8 cellular contexts compared by ENCODE assay signal in genomic region chr1:150366416-150367296, GRCh38. TPM values are rescaled to one million over a fixed set of nuclear protein-coding genes. Genes with fewer than 3 reads are reported as not detected.
DNase-seq lines count a peak whose midpoint lies in the region; ATAC-seq, FAIRE-seq and TF ChIP-seq lines count a peak whose summit lies in the region.

No MANE protein-coding gene starts in this region.

- H3K9me3 Mint-ChIP-seq in activated naive CD4-positive, alpha-beta T cell treated with anti-CD3 and anti-CD28 coated beads, Interleukin-2, amount 50 U/mL, for 72 hours, result no peaks in the 10 kb centered on the region

- H3K27me3 ChIP-seq in ACC112 (ENCODE audit: insufficient read depth, low read length) (no peaks in the 10 kb centered on the region), testis (no peaks in the 10 kb centered on the region)

- TF ChIP-seq POLR2A in testis (IDR thresholded peaks at IDR 0.05), result no peak

- peaks cover 23 to 34% of the 10 kb centered on the region in 2 donors for H3K36me3 Mint-ChIP-seq in activated naive CD4-positive, alpha-beta T cell treated with anti-CD3 and anti-CD28 coated beads, Interleukin-2, amount 50 U/mL, for 72 hours

- intact Hi-C loops in kidney (cut with DNase I), result no loop called here
- intact Hi-C loops in testis (cut with DNase I; ENCODE audit: low total_unique reads), result no loop called here

- H2AFZ ChIP-seq in ACC112 (ENCODE audit: low read length, unreplicated experiment), result peak overlapping the region; percentile 50

- H3K36me3 ChIP-seq in ACC112 (ENCODE audit: insufficient read depth, low read length) (no peaks in the 10 kb centered on the region), HEK293 (ENCODE audit: control insufficient read depth in 2 of 2, insufficient read depth in 1 of 2, low read length in 2 of 2) (no peaks in the 10 kb centered on the region; a peak in 1 of 3 replicates), kidney (ENCODE audit: control insufficient read depth in 1 of 2, insufficient read depth in 2 of 2, low read length in 2 of 2) (no peaks in the 10 kb centered on the region), testis (ENCODE audit: low read depth, missing control alignments) (no peaks in the 10 kb centered on the region)

- peak overlapping the region; percentile 94 to 100 for H3K27ac Mint-ChIP-seq in activated naive CD4-positive, alpha-beta T cell treated with anti-CD3 and anti-CD28 coated beads, Interleukin-2, amount 50 U/mL, for 72 hours

- no peak for ATAC-seq in activated naive CD4-positive, alpha-beta T cell treated with anti-CD3 and anti-CD28 coated beads, Interleukin-2, amount 50 U/mL, for 72 hours
- ATAC-seq in GM19328 (IDR thresholded peaks at IDR 0.05; ENCODE audit: unreplicated experiment), result no peak
- ATAC-seq in GM18498 (IDR thresholded peaks at IDR 0.05; ENCODE audit: unreplicated experiment), result no peak

- POLR2A ChIA-PET in HEK293 (lab: Yijun Ruan, JAX), result interaction anchor here (0.6 kb wide), 1 partner anchor 484 kb away, joined by 6 read pairs; no protein-coding TSS in a partner anchor

- H3K9me3 ChIP-seq in HEK293 (ENCODE audit: control insufficient read depth, insufficient read depth, low read depth, low read length), result no peaks in the 10 kb centered on the region
- no peaks in the 10 kb centered on the region for H3K9me3 ChIP-seq in kidney (ENCODE audit: control insufficient read depth in 1 of 2, low read length in 2 of 2)
- H3K9me3 ChIP-seq in testis, result no peaks in the 10 kb centered on the region

- peak; percentile 46 for FAIRE-seq in kidney (lab: Jason Lieb, UNC)

- peak overlapping the region; percentile 35 to 95 for H3K9ac ChIP-seq in kidney (ENCODE audit: low read length in 2 of 2)

- CTCF ChIA-PET in HEK293 (lab: Yijun Ruan, JAX), result interaction anchor here (0.7 kb wide), 1 partner anchor 10 kb away, joined by 3 read pairs; no protein-coding TSS in a partner anchor

- H3K27ac ChIP-seq in ACC112 (ENCODE audit: low read depth, low read length) (peak overlapping the region; percentile 90), HEK293 (ENCODE audit: extremely low read depth, low read depth, low read length) (no peak overlapping the region; the same call in 1 of the 2 replicates), kidney (ENCODE audit: low read depth in 2 of 2, low read length in 2 of 2) (peak overlapping the region; percentile 26 to 98), testis (peak overlapping the region; percentile 83 to 92)

- 11% methylated on average over 12 of the region's 12 CpGs for WGBS in testis, 2 donors

- no peaks in the 10 kb centered on the region for H3K4me1 ChIP-seq in ACC112 (ENCODE audit: control insufficient read depth, insufficient read depth, low read length, unreplicated experiment)
- no peaks in the 10 kb centered on the region for H3K4me1 ChIP-seq in HEK293 (ENCODE audit: control insufficient read depth, insufficient read depth, low read length)
- peaks cover 3 to 4% of the 10 kb centered on the region in 2 donors for H3K4me1 ChIP-seq in kidney (ENCODE audit: control insufficient read depth in 1 of 2, insufficient read depth in 1 of 2, low read depth in 1 of 2, low read length in 2 of 2)
- H3K4me1 ChIP-seq in testis, result no peaks in the 10 kb centered on the region

- H3K79me2 ChIP-seq in ACC112 (ENCODE audit: control insufficient read depth, insufficient read depth, low read length, unreplicated experiment), result peaks cover 67% of the 10 kb centered on the region

- no peak for DNase-seq in activated naive CD4-positive, alpha-beta T cell treated with anti-CD3 and anti-CD28 coated beads, Interleukin-2, amount 50 U/mL, for 72 hours (ENCODE audit: low spot score in 2 of 2)
- no peak for DNase-seq in kidney
- no peak for DNase-seq in testis
- DNase-seq in NCI-H1105 (lab: John Stamatoyannopoulos, UW), result no peak

- H3K4me3 ChIP-seq in ACC112 (ENCODE audit: low read depth, low read length) (peak overlapping the region; percentile 85), HEK293 (ENCODE audit: low read depth, low read length) (peak overlapping the region; percentile 53), kidney (ENCODE audit: low read length in 2 of 2) (peak overlapping the region; percentile 90 to 99), testis (peak overlapping the region; percentile 74 to 77)

- TF ChIP-seq CTCF in HEK293 (tag by site-specific recombination; IDR thresholded peaks at IDR 0.05), result no peak
- no peak for TF ChIP-seq CTCF in kidney (IDR thresholded peaks at IDR 0.05; ENCODE audit: borderline replicate concordance, extremely low read depth, insufficient read depth)
- TF ChIP-seq CTCF in testis (IDR thresholded peaks at IDR 0.05), result no peak

TF ChIP-seq in HEK293, 187 proteins besides CTCF, POLR2A, EP300 and RAD21:
- TF ChIP-seq ATF2 (tag by site-specific recombination; IDR thresholded peaks at IDR 0.05; ENCODE audit: low read depth) (0 out of 2 replicates have a peak, but pooled peaks have one; percentile 35), ZNF335 (tag by site-specific recombination; conservative IDR thresholded peaks at IDR 0.05) (peak; percentile 5), ZNF629 (tag by site-specific recombination; IDR thresholded peaks at IDR 0.05) (0 out of 2 replicates have a peak, but pooled peaks have one; percentile 13), ZBTB44 (tag by site-specific recombination; IDR thresholded peaks at IDR 0.05) (0 out of 2 replicates have a peak, but pooled peaks have one; percentile 7), PRDM6 (tag by site-specific recombination; IDR thresholded peaks at IDR 0.05) (peak; percentile 98), FEZF1 (tag by site-specific recombination; IDR thresholded peaks at IDR 0.05) (no peak)

RNA-seq across cellular contexts. Expression of gene RPRD2, which starts 2.7 kb away (rescaled TPM):
- 10 to 100 TPM; 23.1 to 26.0 TPM for total RNA-seq in activated naive CD4-positive, alpha-beta T cell treated with anti-CD3 and anti-CD28 coated beads, Interleukin-2, amount 50 U/mL, for 72 hours
- total RNA-seq in kidney, result 40.4 TPM
- 9.1 TPM for polyA plus RNA-seq in kidney (ENCODE audit: insufficient read depth, low read depth, low replicate concordance)
- total RNA-seq in testis, result 10 to 100 TPM; 32.1 to 36.3 TPM
- 38.9 TPM for polyA plus RNA-seq in testis (ENCODE audit: insufficient read depth, low read depth, low replicate concordance)

RNA-seq across cellular contexts. Expression of gene PRPF3, which starts 45.3 kb away (rescaled TPM):
- 10 to 100 TPM; 79.0 to 92.0 TPM for total RNA-seq in activated naive CD4-positive, alpha-beta T cell treated with anti-CD3 and anti-CD28 coated beads, Interleukin-2, amount 50 U/mL, for 72 hours
- total RNA-seq in kidney (62.3 TPM), testis (100 to 1,000 TPM in 1 of 2 donors, 10 to 100 TPM in 1; 77.9 to 101 TPM)
- polyA plus RNA-seq in kidney (ENCODE audit: insufficient read depth, low read depth, low replicate concordance) (24.0 TPM), testis (ENCODE audit: insufficient read depth, low read depth, low replicate concordance) (59.2 TPM)
